8 cellular contexts compared by ENCODE assay signal in the genomic region with DNA sequence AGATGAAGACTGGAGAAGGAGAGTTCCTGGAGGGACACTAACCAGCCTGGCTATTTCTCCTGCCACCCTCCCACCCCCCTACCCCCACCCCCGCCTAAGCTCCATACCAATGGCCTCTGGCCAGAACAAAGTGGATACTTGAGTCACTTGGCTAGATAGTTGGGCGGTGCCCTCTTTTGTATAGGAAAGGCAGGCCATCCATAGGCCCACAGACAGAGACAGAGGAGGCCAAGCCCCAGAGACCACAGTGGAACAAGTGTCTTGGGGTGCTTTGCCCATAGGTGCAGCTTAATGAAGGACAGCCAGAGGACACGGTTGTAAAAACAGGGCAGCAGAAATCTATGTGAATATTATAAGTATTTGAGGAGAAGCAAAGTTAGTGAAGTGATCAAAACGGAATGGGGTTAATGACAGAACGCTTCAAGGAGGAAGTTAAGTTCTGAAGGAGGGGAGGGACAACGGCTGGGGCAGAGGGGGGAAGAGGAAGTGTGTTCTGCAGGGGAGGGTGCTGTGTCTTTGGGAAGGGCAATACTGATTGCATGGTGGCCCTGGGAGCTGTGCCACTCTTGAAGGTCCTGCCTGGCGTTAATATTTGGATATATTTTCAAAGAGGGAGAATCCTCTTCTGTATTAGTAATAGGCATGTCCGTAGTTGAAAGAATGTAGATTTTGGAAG. TPM values are rescaled to one million over a fixed set of nuclear protein-coding genes. Genes with fewer than 3 reads are reported as not detected.
DNase-seq lines count a peak whose midpoint lies in the region; ATAC-seq lines count a peak whose summit lies in the region.

No MANE protein-coding gene starts in this region.

- H3K27me3 Mint-ChIP-seq in activated naive CD4-positive, alpha-beta T cell treated with anti-CD3 and anti-CD28 coated beads, Interleukin-2, amount 50 U/mL, for 24 hours: no peaks in the 10 kb centered on the region

- H3K23ac ChIP-seq in neuronal stem cell (ENCODE audit: low read depth, low read length, poor library complexity): no peak overlapping the region

- no peak overlapping the region for H2BK12ac ChIP-seq in neuronal stem cell (ENCODE audit: low read length)

- H3K27ac Mint-ChIP-seq in activated naive CD4-positive, alpha-beta T cell treated with anti-CD3 and anti-CD28 coated beads, Interleukin-2, amount 50 U/mL, for 24 hours: peak overlapping the region; percentile 85

- peaks cover 0 to 2% (median 0%) of the 10 kb centered on the region in 3 experiments for H3K27me3 ChIP-seq in neuronal stem cell (ENCODE audit: control insufficient read depth in 3 of 3, insufficient read depth in 3 of 3, low read depth in 1 of 3, low read length in 3 of 3)

- H4K91ac ChIP-seq in neuronal stem cell (ENCODE audit: low read depth, low read length, poor library complexity): no peak overlapping the region

- no CpG with 5 or more reads among the region's 8 CpGs for WGBS in neuronal stem cell (ENCODE audit: extremely low coverage in 2 of 2, insufficient read length in 2 of 2, insufficient replicate concordance in 1 of 2), 2 donors

- H3K36me3 Mint-ChIP-seq in activated naive CD4-positive, alpha-beta T cell treated with anti-CD3 and anti-CD28 coated beads, Interleukin-2, amount 50 U/mL, for 24 hours: no peaks in the 10 kb centered on the region

- ATAC-seq in GM21515 (IDR thresholded peaks at IDR 0.05; ENCODE audit: unreplicated experiment): peak; percentile 42

- H3K79me1 ChIP-seq in neuronal stem cell (ENCODE audit: low read depth, low read length): peaks cover 2% of the 10 kb centered on the region

- peaks cover 100% of the 10 kb centered on the region for H3K4me1 Mint-ChIP-seq in activated naive CD4-positive, alpha-beta T cell treated with anti-CD3 and anti-CD28 coated beads, Interleukin-2, amount 50 U/mL, for 24 hours

- no peak overlapping the region for H3K18ac ChIP-seq in neuronal stem cell (ENCODE audit: low read length)

- H3K9me3 Mint-ChIP-seq in activated naive CD4-positive, alpha-beta T cell treated with anti-CD3 and anti-CD28 coated beads, Interleukin-2, amount 50 U/mL, for 24 hours: no peaks in the 10 kb centered on the region

- H3K4me3 ChIP-seq in neuronal stem cell (ENCODE audit: low read length in 2 of 2): no peak overlapping the region

- H3K36me3 ChIP-seq in KOPT-K1 (ENCODE audit: insufficient read depth, low read length) (no peaks in the 10 kb centered on the region; the same call in 1 of the 2 replicates), neuronal stem cell (replicated peaks in 1 of 2; ENCODE audit: control insufficient read depth in 2 of 2, insufficient read depth in 2 of 2, low read length in 2 of 2) (no peaks in the 10 kb centered on the region)

- no peak overlapping the region for H3K9ac ChIP-seq in neuronal stem cell (ENCODE audit: low read depth, low read length, poor library complexity)

- no peak overlapping the region for H2BK15ac ChIP-seq in neuronal stem cell (ENCODE audit: low read length)

- H3K4me1 ChIP-seq in neuronal stem cell (ENCODE audit: control insufficient read depth in 2 of 2, insufficient read depth in 1 of 2, low read depth in 1 of 2, low read length in 2 of 2): peaks cover 14 to 20% of the 10 kb centered on the region in 2 donors

- DNase-seq in GDM1 (lab: John Stamatoyannopoulos, UW) (peak; percentile 77), retina (no peak), neuronal stem cell (ENCODE audit: low spot score) (no peak), NCI-H2196 (lab: John Stamatoyannopoulos, UW; ENCODE audit: unreplicated experiment) (no peak)
- peak; percentile 52 for DNase-seq in stimulated activated CD8-positive, alpha-beta memory T cell treated with anti-CD3 and anti-CD28 coated beads, Interleukin-4, amount 100 ng/mL, for 48 hours

- peak overlapping the region; percentile 74 for H3K4me3 Mint-ChIP-seq in activated naive CD4-positive, alpha-beta T cell treated with anti-CD3 and anti-CD28 coated beads, Interleukin-2, amount 50 U/mL, for 24 hours

- H2BK120ac ChIP-seq in neuronal stem cell (ENCODE audit: low read depth, low read length): no peak overlapping the region

- no peak overlapping the region for H2AK5ac ChIP-seq in neuronal stem cell (ENCODE audit: low read depth, low read length)

- H4K8ac ChIP-seq in neuronal stem cell (ENCODE audit: low read depth, low read length): no peak overlapping the region

- H2AFZ ChIP-seq in neuronal stem cell (ENCODE audit: low read length): no peak overlapping the region

- no peak overlapping the region for H3K4me2 ChIP-seq in neuronal stem cell (ENCODE audit: insufficient read depth, low read length, poor library complexity, severe bottlenecking)

- no peak overlapping the region for H3K14ac ChIP-seq in neuronal stem cell (ENCODE audit: low read length)

- no peak overlapping the region for H2BK5ac ChIP-seq in neuronal stem cell (ENCODE audit: low read length)

- no peak overlapping the region for H3K4ac ChIP-seq in neuronal stem cell (ENCODE audit: low read length)

- H3K27ac ChIP-seq in KOPT-K1 (ENCODE audit: low read depth, low read length, poor library complexity, severe bottlenecking) (peak overlapping the region; percentile 76), neuronal stem cell (replicated peaks; ENCODE audit: low read length) (no peak overlapping the region)

- H3K9me3 ChIP-seq in KOPT-K1 (ENCODE audit: insufficient read depth, low read length, poor library complexity, severe bottlenecking): no peaks in the 10 kb centered on the region
- H3K9me3 ChIP-seq in neuronal stem cell (replicated peaks in 1 of 2; ENCODE audit: control insufficient read depth in 2 of 2, insufficient read depth in 1 of 2, low read depth in 1 of 2, low read length in 2 of 2): peaks cover 0 to 2% of the 10 kb centered on the region in 2 donors

RNA-seq across cellular contexts. Expression of a gene that starts 32.7 kb away (rescaled TPM):
- 0.06 TPM for polyA plus RNA-seq in neuronal stem cell (2013, experiment 1 of 2)
- polyA plus RNA-seq in neuronal stem cell (2013, experiment 2 of 2): 0.03 TPM

Comparison
In these comparisons a context has a peak if more than half of its experiments do, and no peak if none do; other contexts are left out.
1. DNase-seq: peak in GDM1 (single experiment) and stimulated activated CD8-positive, alpha-beta memory T cell treated with anti-CD3 and anti-CD28 coated beads, Interleukin-4, amount 100 ng/mL, for 48 hours (single experiment); none in retina (single experiment), neuronal stem cell (single experiment) and NCI-H2196 (single experiment).